39 cellular contexts compared by ENCODE assay signal in the genomic region with DNA sequence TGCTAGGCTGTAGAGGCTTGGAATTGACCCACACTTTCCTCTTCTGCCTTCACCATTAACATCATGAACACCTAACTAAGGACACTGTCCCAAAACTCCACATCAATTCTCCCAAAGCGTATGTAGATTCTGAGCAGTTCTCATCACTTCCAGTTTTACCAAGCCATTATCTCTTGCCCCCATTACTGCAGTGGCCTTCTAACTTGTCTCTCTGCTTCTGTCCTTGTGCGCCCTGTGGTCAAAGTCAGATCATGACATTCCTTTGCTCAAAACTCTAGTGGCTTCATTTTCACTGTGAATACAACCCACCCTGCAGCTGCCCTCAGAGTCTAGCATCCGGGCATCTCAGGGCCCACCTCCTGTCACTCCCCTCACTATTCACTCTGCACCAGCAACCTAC.
"Had no signal": no experiment of that assay in that cellular context is flagged by ENCODE, and none has a peak within 500 bp of the region (broad histone marks: within the 10 kb centered on the region; RNA-seq: fewer than 3 reads in every experiment).

No MANE protein-coding gene starts in this region.

- FAIRE-seq: astrocyte had no signal

- H3K27me3 ChIP-seq: adrenal gland, ascending aorta, body of pancreas, breast epithelium had no signal

- H3K4me3 ChIP-seq: adrenal gland, ascending aorta, body of pancreas, breast epithelium, cardiac muscle cell had no signal

- H3K36me3 Mint-ChIP-seq: activated naive CD4-positive, alpha-beta T cell treated with anti-CD3 and anti-CD28 coated beads, Interleukin-2, amount 10 ng/mL, durations not matched to agents 7 days and 5 days; activated naive CD4-positive, alpha-beta T cell treated with anti-CD3 and anti-CD28 coated beads, Interleukin-2, amount 50 U/mL, for 24 hours; activated naive CD4-positive, alpha-beta T cell treated with anti-CD3 and anti-CD28 coated beads, Interleukin-2, amount 50 U/mL, for 72 hours; activated naive CD8-positive, alpha-beta T cell; activated naive CD8-positive, alpha-beta T cell treated with anti-CD3 and anti-CD28 coated beads for 36 hours; activated naive CD8-positive, alpha-beta T cell treated with anti-CD3 and anti-CD28 coated beads, Interleukin-2, amount 10 ng/mL, durations not matched to agents 7 days and 5 days; brain had no signal

- H3K36me3 ChIP-seq: adrenal gland, ascending aorta, brain microvascular endothelial cell, breast epithelium, cardiac muscle cell had no signal

- H3K9me3 Mint-ChIP-seq: activated naive CD4-positive, alpha-beta T cell treated with anti-CD3 and anti-CD28 coated beads for 36 hours; activated naive CD4-positive, alpha-beta T cell treated with anti-CD3 and anti-CD28 coated beads, Interleukin-2, amount 10 ng/mL, durations not matched to agents 7 days and 5 days; activated naive CD4-positive, alpha-beta T cell treated with anti-CD3 and anti-CD28 coated beads, Interleukin-2, amount 50 U/mL, for 24 hours; activated naive CD4-positive, alpha-beta T cell treated with anti-CD3 and anti-CD28 coated beads, Interleukin-2, amount 50 U/mL, for 72 hours; activated naive CD8-positive, alpha-beta T cell treated with anti-CD3 and anti-CD28 coated beads for 36 hours; activated naive CD8-positive, alpha-beta T cell treated with anti-CD3 and anti-CD28 coated beads, Interleukin-2, amount 10 ng/mL, durations not matched to agents 7 days and 5 days; activated naive CD8-positive, alpha-beta T cell treated with anti-CD3 and anti-CD28 coated beads, Interleukin-2, amount 50 U/mL, for 24 hours; activated T-cell treated with anti-CD3 and anti-CD28 coated beads, Interleukin-2, amount 50 U/mL, for 24 hours; activated T-cell treated with anti-CD3 and anti-CD28 coated beads, Interleukin-2, amount 50 U/mL, for 4 hours; activated T-cell treated with anti-CD3 and anti-CD28 coated beads, Interleukin-2, amount 50 U/mL, for 72 hours; activated T-helper 1 cell treated with anti-CD3 and anti-CD28 coated beads, Interleukin-12 subunit alpha, Interleukin-12 subunit beta, Interleukin-2, Interleukin-4 antibody, amounts not matched to agents 30 ng/mL and 10 ng/mL and 1 ng/mL, durations not matched to agents 14 hours and 24 hours and 36 hours; activated T-helper 17 cell treated with anti-CD3 and anti-CD28 coated beads, Interleukin-2, amount 50 U/mL, for 72 hours; activated T-helper 2 cell treated with anti-CD3 and anti-CD28 coated beads, Interferon-gamma antibody, Interleukin-2, Interleukin-4, amounts not matched to agents 10 μg/mL and 5 μg/mL and 100 μg/mL, durations not matched to agents 14 hours and 24 hours and 36 hours; central memory CD8-positive, alpha-beta T cell had no signal

- H3K9me3 ChIP-seq: adrenal gland, ascending aorta, body of pancreas, breast epithelium had no signal

- H3K4me1 Mint-ChIP-seq: activated naive CD4-positive, alpha-beta T cell treated with anti-CD3 and anti-CD28 coated beads, Interleukin-2, amount 10 ng/mL, durations not matched to agents 7 days and 5 days; activated naive CD4-positive, alpha-beta T cell treated with anti-CD3 and anti-CD28 coated beads, Interleukin-2, amount 50 U/mL, for 24 hours; activated naive CD8-positive, alpha-beta T cell treated with anti-CD3 and anti-CD28 coated beads for 36 hours; activated naive CD8-positive, alpha-beta T cell treated with anti-CD3 and anti-CD28 coated beads, Interleukin-2, amount 10 ng/mL, durations not matched to agents 7 days and 5 days; activated naive CD8-positive, alpha-beta T cell treated with anti-CD3 and anti-CD28 coated beads, Interleukin-2, amount 50 U/mL, for 24 hours; activated T-helper 17 cell treated with anti-CD3 and anti-CD28 coated beads, Interleukin-2, amount 50 U/mL, for 72 hours; brain; central memory CD8-positive, alpha-beta T cell had no signal

- H3K4me3 Mint-ChIP-seq: activated naive CD4-positive, alpha-beta T cell treated with anti-CD3 and anti-CD28 coated beads for 36 hours; activated naive CD4-positive, alpha-beta T cell treated with anti-CD3 and anti-CD28 coated beads, Interleukin-2, amount 10 ng/mL, durations not matched to agents 7 days and 5 days; activated naive CD4-positive, alpha-beta T cell treated with anti-CD3 and anti-CD28 coated beads, Interleukin-2, amount 50 U/mL, for 24 hours; activated naive CD8-positive, alpha-beta T cell; activated naive CD8-positive, alpha-beta T cell treated with anti-CD3 and anti-CD28 coated beads for 36 hours; activated naive CD8-positive, alpha-beta T cell treated with anti-CD3 and anti-CD28 coated beads, Interleukin-2, amount 10 ng/mL, durations not matched to agents 7 days and 5 days; activated naive CD8-positive, alpha-beta T cell treated with anti-CD3 and anti-CD28 coated beads, Interleukin-2, amount 50 U/mL, for 24 hours; activated T-cell treated with anti-CD3 and anti-CD28 coated beads, Interleukin-2, amount 50 U/mL, for 24 hours; activated T-cell treated with anti-CD3 and anti-CD28 coated beads, Interleukin-2, amount 50 U/mL, for 4 hours; activated T-cell treated with anti-CD3 and anti-CD28 coated beads, Interleukin-2, amount 50 U/mL, for 72 hours; activated T-helper 1 cell treated with anti-CD3 and anti-CD28 coated beads, Interleukin-12 subunit alpha, Interleukin-12 subunit beta, Interleukin-2, Interleukin-4 antibody, amounts not matched to agents 30 ng/mL and 10 ng/mL and 1 ng/mL, durations not matched to agents 14 hours and 24 hours and 36 hours; activated T-helper 17 cell treated with anti-CD3 and anti-CD28 coated beads, Interleukin-2, amount 50 U/mL, for 72 hours; brain; central memory CD8-positive, alpha-beta T cell had no signal

- H3K27ac ChIP-seq: adrenal gland, ascending aorta, body of pancreas, brain microvascular endothelial cell, breast epithelium, cardiac muscle cell had no signal

- ATAC-seq: activated naive CD4-positive, alpha-beta T cell treated with anti-CD3 and anti-CD28 coated beads, Interleukin-2, amount 50 U/mL, for 72 hours; activated naive CD8-positive, alpha-beta T cell treated with anti-CD3 and anti-CD28 coated beads, Interleukin-2, amount 50 U/mL, for 24 hours; activated T-cell treated with anti-CD3 and anti-CD28 coated beads, Interleukin-2, amount 50 U/mL, for 4 hours; activated T-cell treated with anti-CD3 and anti-CD28 coated beads, Interleukin-2, amount 50 U/mL, for 72 hours; activated T-helper 17 cell treated with anti-CD3 and anti-CD28 coated beads, Interleukin-2, amount 50 U/mL, for 72 hours; body of pancreas had no signal

- H3K27ac Mint-ChIP-seq: activated naive CD4-positive, alpha-beta T cell treated with anti-CD3 and anti-CD28 coated beads for 36 hours; activated naive CD4-positive, alpha-beta T cell treated with anti-CD3 and anti-CD28 coated beads, Interleukin-2, amount 10 ng/mL, durations not matched to agents 7 days and 5 days; activated naive CD4-positive, alpha-beta T cell treated with anti-CD3 and anti-CD28 coated beads, Interleukin-2, amount 50 U/mL, for 24 hours; activated naive CD4-positive, alpha-beta T cell treated with anti-CD3 and anti-CD28 coated beads, Interleukin-2, amount 50 U/mL, for 72 hours; activated naive CD8-positive, alpha-beta T cell; activated naive CD8-positive, alpha-beta T cell treated with anti-CD3 and anti-CD28 coated beads for 36 hours; activated naive CD8-positive, alpha-beta T cell treated with anti-CD3 and anti-CD28 coated beads, Interleukin-2, amount 10 ng/mL, durations not matched to agents 7 days and 5 days; activated naive CD8-positive, alpha-beta T cell treated with anti-CD3 and anti-CD28 coated beads, Interleukin-2, amount 50 U/mL, for 24 hours; activated T-cell treated with anti-CD3 and anti-CD28 coated beads, Interleukin-2, amount 50 U/mL, for 72 hours; activated T-helper 1 cell treated with anti-CD3 and anti-CD28 coated beads, Interleukin-12 subunit alpha, Interleukin-12 subunit beta, Interleukin-2, Interleukin-4 antibody, amounts not matched to agents 30 ng/mL and 10 ng/mL and 1 ng/mL, durations not matched to agents 14 hours and 24 hours and 36 hours; activated T-helper 17 cell treated with anti-CD3 and anti-CD28 coated beads, Interleukin-2, amount 50 U/mL, for 72 hours; activated T-helper 2 cell treated with anti-CD3 and anti-CD28 coated beads, Interferon-gamma antibody, Interleukin-2, Interleukin-4, amounts not matched to agents 10 μg/mL and 5 μg/mL and 100 μg/mL, durations not matched to agents 14 hours and 24 hours and 36 hours; brain had no signal

- H3K27me3 Mint-ChIP-seq: activated naive CD4-positive, alpha-beta T cell treated with anti-CD3 and anti-CD28 coated beads, Interleukin-2, amount 50 U/mL, for 24 hours had no signal

- H3K4me1 ChIP-seq: adrenal gland, ascending aorta, body of pancreas, breast epithelium had no signal

- DNase-seq: activated effector memory CD4-positive, alpha-beta T cell treated with anti-CD3 and anti-CD28 coated beads, Interleukin-2, amount 50 U/mL, for 16 hours; activated effector memory CD4-positive, alpha-beta T cell treated with Interleukin-2 at 50 U/mL for 16 hours; activated gamma-delta T cell; activated gamma-delta T cell treated with Interleukin-2 at 50 U/mL for 16 hours; activated naive CD4-positive, alpha-beta T cell; activated naive CD4-positive, alpha-beta T cell treated with anti-CD3 and anti-CD28 coated beads for 36 hours; activated naive CD4-positive, alpha-beta T cell treated with anti-CD3 and anti-CD28 coated beads, Interleukin-2, amount 10 ng/mL, durations not matched to agents 7 days and 5 days; activated naive CD4-positive, alpha-beta T cell treated with anti-CD3 and anti-CD28 coated beads, Interleukin-2, amount 50 U/mL, for 16 hours; activated naive CD4-positive, alpha-beta T cell treated with Interleukin-2 at 50 U/mL for 16 hours; activated naive CD8-positive, alpha-beta T cell treated with anti-CD3 and anti-CD28 coated beads for 36 hours; activated naive CD8-positive, alpha-beta T cell treated with anti-CD3 and anti-CD28 coated beads, Interleukin-2, amount 10 ng/mL, durations not matched to agents 7 days and 5 days; activated naive CD8-positive, alpha-beta T cell treated with anti-CD3 and anti-CD28 coated beads, Interleukin-2, amount 50 U/mL, for 24 hours; activated T-cell treated with anti-CD3 and anti-CD28 coated beads, Interleukin-2, amount 50 U/mL, for 1 hour; activated T-cell treated with anti-CD3 and anti-CD28 coated beads, Interleukin-2, amount 50 U/mL, for 24 hours; activated T-cell treated with anti-CD3 and anti-CD28 coated beads, Interleukin-2, amount 50 U/mL, for 4 hours; activated T-cell treated with anti-CD3 and anti-CD28 coated beads, Interleukin-2, amount 50 U/mL, for 48 hours; activated T-cell treated with anti-CD3 and anti-CD28 coated beads, Interleukin-2, amount 50 U/mL, for 72 hours; adrenal gland; amniotic stem cell; amygdala; anterior cingulate cortex; aorta; body of pancreas; brain microvascular endothelial cell; caudate nucleus; central memory CD4-positive, alpha-beta T cell; cerebellar nuclear complex had no signal
